Comparison of ENCODE assay signal across 15 cellular contexts in the genomic region with DNA sequence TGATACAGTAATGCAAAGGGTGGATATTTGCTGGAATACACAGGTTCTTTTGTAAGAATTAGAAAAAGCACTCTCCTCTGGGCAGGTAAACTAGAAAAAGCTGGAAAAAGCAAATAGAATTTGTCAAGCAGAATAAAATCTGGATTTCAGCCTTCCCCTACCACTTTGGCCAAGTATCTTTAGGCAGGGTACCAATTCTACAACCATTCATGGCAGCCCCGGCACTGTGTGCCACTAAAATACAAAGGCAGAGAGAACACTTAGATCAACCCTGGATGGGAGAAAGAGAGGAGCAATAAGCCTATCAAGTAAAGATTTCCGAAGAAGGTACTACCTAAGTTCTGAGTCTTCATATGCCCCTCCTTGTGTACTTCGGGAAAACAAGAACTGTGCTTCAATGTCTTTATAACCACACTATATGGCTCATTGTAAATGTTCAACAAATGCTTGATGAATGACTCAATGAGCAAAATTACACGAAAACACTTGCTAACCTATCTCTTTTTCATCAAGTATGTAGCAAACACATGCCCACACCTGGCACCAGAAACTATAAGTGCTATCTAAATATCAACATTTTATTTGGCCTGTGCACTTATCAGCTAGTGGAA. TPM values are rescaled to one million over a fixed set of nuclear protein-coding genes. Genes with fewer than 3 reads are reported as not detected.
A peak's percentile ranks its signal among the peaks of the same experiment; 100 is the strongest.
DNase-seq lines count a peak whose midpoint lies in the region; ATAC-seq and TF ChIP-seq lines count a peak whose summit lies in the region.
"Had no signal": no experiment of that assay in that cellular context is flagged by ENCODE, and none has a peak within 500 bp of the region (broad histone marks: within the 10 kb centered on the region; RNA-seq: fewer than 3 reads in every experiment).

No MANE protein-coding gene starts in this region.

- H3K4me1 ChIP-seq in CD8-positive, alpha-beta T cell (ENCODE audit: insufficient read depth, low read length) = peaks cover 55% of the 10 kb centered on the region
- H3K4me1 ChIP-seq in HEK293 (ENCODE audit: control insufficient read depth, insufficient read depth, low read length) (peaks cover 13% of the 10 kb centered on the region; the same call in 1 of the 2 replicates), tibial artery (peaks cover 0 to 66% (median 30%) of the 10 kb centered on the region in 4 donors)

- no peak overlapping the region for H3K27ac ChIP-seq in CD8-positive, alpha-beta T cell (ENCODE audit: low read depth, low read length)
- H3K27ac ChIP-seq in HEK293 (ENCODE audit: extremely low read depth, low read depth, low read length) = no peak overlapping the region
- H3K27ac ChIP-seq in tibial artery = no peak overlapping the region
- H3K27ac ChIP-seq: heart left ventricle, right atrium auricular region, upper lobe of left lung, WERI-Rb-1 had no signal

- H3K36me3 ChIP-seq in CD8-positive, alpha-beta T cell (ENCODE audit: insufficient read depth, low read length) = peaks cover 3% of the 10 kb centered on the region
- H3K36me3 ChIP-seq in HEK293 (ENCODE audit: control insufficient read depth in 2 of 2, insufficient read depth in 1 of 2, low read length in 2 of 2) (no peaks in the 10 kb centered on the region), tibial artery (peaks cover 0 to 4% (median 0%) of the 10 kb centered on the region in 3 donors)
- H3K36me3 ChIP-seq: right atrium auricular region, WERI-Rb-1 had no signal

- H3K4me1 Mint-ChIP-seq in CD8-positive, alpha-beta T cell (ENCODE audit: low read depth) = peaks cover 74% of the 10 kb centered on the region
- peaks cover 58% of the 10 kb centered on the region for H3K4me1 Mint-ChIP-seq in central memory CD8-positive, alpha-beta T cell
- H3K4me1 Mint-ChIP-seq in naive B cell = peaks cover 43 to 83% (median 67%) of the 10 kb centered on the region in 3 donors

- no peaks in the 10 kb centered on the region for H3K27me3 ChIP-seq in CD8-positive, alpha-beta T cell (ENCODE audit: insufficient read depth, low read length)
- H3K27me3 ChIP-seq in tibial artery = no peaks in the 10 kb centered on the region
- H3K27me3 ChIP-seq: heart left ventricle, right atrium auricular region, upper lobe of left lung had no signal

- no peak overlapping the region for H3K4me3 ChIP-seq in CD8-positive, alpha-beta T cell (ENCODE audit: low read depth, low read length)
- H3K4me3 ChIP-seq in HEK293 (ENCODE audit: low read depth, low read length) = no peak overlapping the region
- no peak overlapping the region for H3K4me3 ChIP-seq in tibial artery
- H3K4me3 ChIP-seq: heart left ventricle, right atrium auricular region, upper lobe of left lung had no signal

- intact Hi-C loops in CD8-positive, alpha-beta T cell (cut with DNase I, micrococcal nuclease) = no loop called here
- intact Hi-C loops in tibial artery (cut with DNase I; ENCODE audit: low total_unique reads) = no loop called here

- H3K36me3 Mint-ChIP-seq in CD8-positive, alpha-beta T cell = peaks cover under 1% of the 10 kb centered on the region
- peaks cover 9% of the 10 kb centered on the region for H3K36me3 Mint-ChIP-seq in central memory CD8-positive, alpha-beta T cell (ENCODE audit: insufficient read depth)
- peaks cover under 1 to 2% of the 10 kb centered on the region in 2 donors for H3K36me3 Mint-ChIP-seq in naive B cell

- no peak for TF ChIP-seq CTCF in CD8-positive, alpha-beta T cell (IDR thresholded peaks at IDR 0.05)
- no peak for TF ChIP-seq CTCF in HEK293 (tag by site-specific recombination; IDR thresholded peaks at IDR 0.05)
- TF ChIP-seq CTCF in tibial artery (IDR thresholded peaks at IDR 0.05) = no peak

- DNase-seq in CD8-positive, alpha-beta T cell = no peak
- DNase-seq in central memory CD8-positive, alpha-beta T cell (ENCODE audit: low spot score in 2 of 2) = no peak
- DNase-seq in naive B cell (no peak), NCI-H524 (lab: John Stamatoyannopoulos, UW) (no peak), NCI-H226 (no peak), tibial artery (no peak)
- DNase-seq in stimulated activated CD4-positive, alpha-beta T cell treated with anti-CD3 and anti-CD28 coated beads, Interleukin-2, amount 100 ng/mL, for 24 hours = no peak
- DNase-seq: activated CD8-positive, alpha-beta memory T cell treated with anti-CD3 and anti-CD28 coated beads, Interleukin-2, amount 50 U/mL, for 4 hours; heart left ventricle; NCI-H1092; stimulated activated CD4-positive, alpha-beta T cell treated with anti-CD3 and anti-CD28 coated beads, Interleukin-2, amount 100 ng/mL, for 48 hours; upper lobe of left lung; WERI-Rb-1 had no signal

- H3K27me3 Mint-ChIP-seq in CD8-positive, alpha-beta T cell (ENCODE audit: low read depth) = no peaks in the 10 kb centered on the region
- no peaks in the 10 kb centered on the region for H3K27me3 Mint-ChIP-seq in central memory CD8-positive, alpha-beta T cell
- H3K27me3 Mint-ChIP-seq in naive B cell = no peaks in the 10 kb centered on the region

- H3K9me3 Mint-ChIP-seq in CD8-positive, alpha-beta T cell = no peaks in the 10 kb centered on the region
- H3K9me3 Mint-ChIP-seq in central memory CD8-positive, alpha-beta T cell = no peaks in the 10 kb centered on the region
- no peaks in the 10 kb centered on the region for H3K9me3 Mint-ChIP-seq in naive B cell

- H3K27ac Mint-ChIP-seq in CD8-positive, alpha-beta T cell = peak overlapping the region; percentile 3
- peak overlapping the region; percentile 29 for H3K27ac Mint-ChIP-seq in central memory CD8-positive, alpha-beta T cell (ENCODE audit: low read depth)
- H3K27ac Mint-ChIP-seq in naive B cell = peak overlapping the region in 5 of 6 donors; percentile 1 to 83 (median 24)

- CTCF ChIA-PET in CD8-positive, alpha-beta T cell (lab: Charles Lee) = interaction anchor here (1.8 to 2.5 kb wide), 2 partner anchors 15 to 21 kb away, joined by 4 to 8 read pairs; a partner anchor contains a TSS
- CTCF ChIA-PET in HEK293 (lab: Yijun Ruan, JAX) = interaction anchor here (0.6 kb wide), 1 partner anchor 285 kb away, joined by 3 read pairs; no protein-coding TSS in a partner anchor

- POLR2A ChIA-PET in CD8-positive, alpha-beta T cell (lab: Charles Lee) = interaction anchor here (1.7 kb wide), 1 partner anchor 21 kb away, joined by 9 read pairs; a partner anchor contains a TSS
- POLR2A ChIA-PET in HEK293 (lab: Yijun Ruan, JAX) = no interaction called here

- ATAC-seq in CD8-positive, alpha-beta T cell = no peak
- no peak for ATAC-seq in central memory CD8-positive, alpha-beta T cell (replicated peaks; ENCODE audit: extremely low read depth, poor library complexity, severe bottlenecking)
- no peak for ATAC-seq in naive B cell (ENCODE audit: low read depth in 2 of 2)

- no peaks in the 10 kb centered on the region for H3K9me3 ChIP-seq in CD8-positive, alpha-beta T cell (ENCODE audit: low read length)
- no peaks in the 10 kb centered on the region for H3K9me3 ChIP-seq in HEK293 (ENCODE audit: control insufficient read depth, insufficient read depth, low read depth, low read length)
- no peaks in the 10 kb centered on the region for H3K9me3 ChIP-seq in tibial artery
- H3K9me3 ChIP-seq: heart left ventricle, right atrium auricular region, upper lobe of left lung had no signal

- no peak overlapping the region for H3K4me3 Mint-ChIP-seq in CD8-positive, alpha-beta T cell
- peak overlapping the region; percentile 21 for H3K4me3 Mint-ChIP-seq in central memory CD8-positive, alpha-beta T cell
- peak overlapping the region in 1 of 8 donors; percentile 7 for H3K4me3 Mint-ChIP-seq in naive B cell

TF ChIP-seq in HEK293, 187 proteins besides CTCF, POLR2A, EP300 and RAD21:
- TF ChIP-seq, protein P1, sequence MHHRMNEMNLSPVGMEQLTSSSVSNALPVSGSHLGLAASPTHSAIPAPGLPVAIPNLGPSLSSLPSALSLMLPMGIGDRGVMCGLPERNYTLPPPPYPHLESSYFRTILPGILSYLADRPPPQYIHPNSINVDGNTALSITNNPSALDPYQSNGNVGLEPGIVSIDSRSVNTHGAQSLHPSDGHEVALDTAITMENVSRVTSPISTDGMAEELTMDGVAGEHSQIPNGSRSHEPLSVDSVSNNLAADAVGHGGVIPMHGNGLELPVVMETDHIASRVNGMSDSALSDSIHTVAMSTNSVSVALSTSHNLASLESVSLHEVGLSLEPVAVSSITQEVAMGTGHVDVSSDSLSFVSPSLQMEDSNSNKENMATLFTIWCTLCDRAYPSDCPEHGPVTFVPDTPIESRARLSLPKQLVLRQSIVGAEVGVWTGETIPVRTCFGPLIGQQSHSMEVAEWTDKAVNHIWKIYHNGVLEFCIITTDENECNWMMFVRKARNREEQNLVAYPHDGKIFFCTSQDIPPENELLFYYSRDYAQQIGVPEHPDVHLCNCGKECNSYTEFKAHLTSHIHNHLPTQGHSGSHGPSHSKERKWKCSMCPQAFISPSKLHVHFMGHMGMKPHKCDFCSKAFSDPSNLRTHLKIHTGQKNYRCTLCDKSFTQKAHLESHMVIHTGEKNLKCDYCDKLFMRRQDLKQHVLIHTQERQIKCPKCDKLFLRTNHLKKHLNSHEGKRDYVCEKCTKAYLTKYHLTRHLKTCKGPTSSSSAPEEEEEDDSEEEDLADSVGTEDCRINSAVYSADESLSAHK (tag by site-specific recombination; IDR thresholded peaks at IDR 0.05) = no peak
- TF ChIP-seq SCRT2 (tag by site-specific recombination; IDR thresholded peaks at IDR 0.05) = 0 out of 2 replicates have a peak, but pooled peaks have one; percentile 26

RNA-seq across cellular contexts. Expression of a gene that starts 20.8 kb away (rescaled TPM):
- total RNA-seq in CD8-positive, alpha-beta T cell = 10 to 100 TPM; 32.4 TPM
- polyA plus RNA-seq in naive B cell (ENCODE audit: low read depth in 6 of 6) = 10 to 100 TPM; 14.0 to 27.7 (median 25.1) TPM
